18 cellular contexts compared by ENCODE assay signal in genomic region chr7:157384301-157384700, GRCh38. TPM values are rescaled to one million over a fixed set of nuclear protein-coding genes. Genes with fewer than 3 reads are reported as not detected.
A peak's percentile ranks its signal among the peaks of the same experiment; 100 is the strongest.
DNase-seq lines count a peak whose midpoint lies in the region; ATAC-seq, FAIRE-seq and TF ChIP-seq lines count a peak whose summit lies in the region.
"Had no signal": no experiment of that assay in that cellular context is flagged by ENCODE, and none has a peak within 500 bp of the region (broad histone marks: within the 10 kb centered on the region; RNA-seq: fewer than 3 reads in every experiment).

No MANE protein-coding gene starts in this region.

- H3K36me3 Mint-ChIP-seq in WTC11: peaks cover 67% of the 10 kb centered on the region

- peaks cover 66% of the 10 kb centered on the region for H3K4me1 Mint-ChIP-seq in WTC11

- DNase-seq in right lobe of liver (no peak), HepG2 (ENCODE audit: low spot score) (no peak), WTC11 (ENCODE audit: low spot score) (no peak), hepatocyte (ENCODE audit: low spot score) (no peak), stromal cell of bone marrow (ENCODE audit: low read depth) (peak; percentile 11), NCI-H1048 (lab: John Stamatoyannopoulos, UW) (no peak), hepatic stellate cell (ENCODE audit: low spot score) (no peak)
- no peak for DNase-seq in activated CD4-positive, alpha-beta T cell treated with anti-CD3 and anti-CD28 coated beads for 4 hours
- DNase-seq: activated CD4-positive, CD25-positive, alpha-beta regulatory T cell; amniotic stem cell; midbrain; NCI-H446 treated with DMSO at 0.1 percent for 48 hours; OCI-M1; SW 1271 had no signal

- no peaks in the 10 kb centered on the region for H3K9me2 ChIP-seq in hepatocyte (replicated peaks; ENCODE audit: insufficient read depth)

- no peak overlapping the region for H3K27ac ChIP-seq in right lobe of liver
- no peak overlapping the region for H3K27ac ChIP-seq in HepG2 (ENCODE audit: extremely low read length, insufficient read depth, low read length)
- H3K27ac ChIP-seq in hepatocyte: peak overlapping the region; percentile 20
- H3K27ac ChIP-seq: parathyroid adenoma had no signal

- TF ChIP-seq POLR2A in right lobe of liver (IDR thresholded peaks at IDR 0.05) (no peak), HepG2 (IDR thresholded peaks at IDR 0.05; ENCODE audit: insufficient read depth in 1 of 2, low read depth in 2 of 2, low read length in 2 of 2) (no peak)

- peak; percentile 41 to 62 (median 53) for ATAC-seq in right lobe of liver
- no peak for ATAC-seq in HepG2
- peak; percentile 23 for ATAC-seq in WTC11
- ATAC-seq: K562 had no signal

- TF ChIP-seq CTCF in right lobe of liver (IDR thresholded peaks at IDR 0.05) (no peak), HepG2 (CRISPR knock-in tag; IDR thresholded peaks at IDR 0.05) (no peak), WTC11 (IDR thresholded peaks at IDR 0.05) (no peak), hepatocyte (IDR thresholded peaks at IDR 0.05; ENCODE audit: poor library complexity) (no peak)

- 70% methylated on average over 6 of the region's 9 CpGs for WGBS in right lobe of liver (ENCODE audit: insufficient coverage, low coverage, low lambda C conversion rate, missing lambda C conversion rate)
- 93% methylated on average over 6 of the region's 9 CpGs for WGBS in HepG2 (ENCODE audit: low lambda C conversion rate)
- WGBS in hepatocyte (ENCODE audit: low lambda C conversion rate, missing lambda C conversion rate): 61% methylated on average over 9 of the region's 9 CpGs

- no TSS peak for BruUV-seq in HepG2 (replicated peaks; lab: Mats Ljungman, UMichigan)

- in situ Hi-C loops in HepG2 (cut with HindIII; ENCODE audit: extremely low pct_ligation_motif_present, low pct_unique_long_range_greater_than_20kb): no loop called here

- no peak for TF ChIP-seq EP300 in HepG2 (IDR thresholded peaks at IDR 0.05; ENCODE audit: low read depth in 2 of 2, low read length in 2 of 2)
- no peak for TF ChIP-seq EP300 in HepG2 (CRISPR knock-in tag; IDR thresholded peaks at IDR 0.05; ENCODE audit: borderline replicate concordance)

- FAIRE-seq in HepG2 (lab: Jason Lieb, UNC): no peak
- FAIRE-seq: H54, K562 had no signal

- H2AFZ ChIP-seq in HepG2 (ENCODE audit: low read length) (no peak overlapping the region), hepatocyte (no peak overlapping the region)
- H2AFZ ChIP-seq: parathyroid adenoma had no signal

- H3K9me3 ChIP-seq in right lobe of liver: no peaks in the 10 kb centered on the region
- H3K9me3 ChIP-seq in HepG2 (ENCODE audit: low read length): no peaks in the 10 kb centered on the region
- H3K9me3 ChIP-seq in hepatocyte (ENCODE audit: low read depth): no peaks in the 10 kb centered on the region

- H4K20me1 ChIP-seq in HepG2 (ENCODE audit: insufficient read depth, low read length) (peaks cover 11% of the 10 kb centered on the region), hepatocyte (ENCODE audit: insufficient read depth, poor library complexity, severe bottlenecking) (peaks cover 28% of the 10 kb centered on the region)

- H3K4me2 ChIP-seq in HepG2 (ENCODE audit: low read depth, low read length) (no peak overlapping the region), hepatocyte (no peak overlapping the region)

- H3K9ac ChIP-seq in HepG2 (ENCODE audit: insufficient read depth, low read depth, low read length): no peak overlapping the region
- H3K9ac ChIP-seq: parathyroid adenoma had no signal

- POLR2A ChIA-PET in HepG2 (lab: Yijun Ruan, JAX) (no interaction called here), WTC11 (lab: Charles Lee) (no interaction called here)

- H3K27me3 ChIP-seq in right lobe of liver: no peaks in the 10 kb centered on the region
- no peaks in the 10 kb centered on the region for H3K27me3 ChIP-seq in HepG2 (ENCODE audit: control insufficient read depth in 1 of 2, insufficient read depth in 2 of 2, low read length in 2 of 2)
- H3K27me3 ChIP-seq in hepatocyte: no peaks in the 10 kb centered on the region

- H3K36me3 ChIP-seq in right lobe of liver (peaks cover 0 to 37% (median 4%) of the 10 kb centered on the region in 4 donors), HepG2 (replicated peaks in 1 of 2; ENCODE audit: control insufficient read depth in 1 of 2, insufficient read depth in 2 of 2, low read length in 2 of 2) (peaks cover 13 to 76% of the 10 kb centered on the region in 2 experiments), hepatocyte (replicated peaks; ENCODE audit: insufficient read depth, low read depth) (no peaks in the 10 kb centered on the region)

- no peaks in the 10 kb centered on the region for H3K9me3 Mint-ChIP-seq in WTC11

- TF ChIP-seq RAD21 in HepG2 (CRISPR knock-in tag; IDR thresholded peaks at IDR 0.05): no peak

- no peaks in the 10 kb centered on the region for H3K27me3 Mint-ChIP-seq in WTC11 (ENCODE audit: low read depth)
- H3K27me3 Mint-ChIP-seq: B cell had no signal

- H3K79me2 ChIP-seq in HepG2 (ENCODE audit: insufficient read depth, low read length) (peaks cover 12% of the 10 kb centered on the region), hepatocyte (peaks cover 45% of the 10 kb centered on the region)

- CTCF ChIA-PET in HepG2 (lab: Yijun Ruan, JAX; ENCODE audit: low intra/inter-chr PET ratio, low total read pairs) (no interaction called here), WTC11 (lab: Charles Lee) (interaction anchor here (0.8 to 1.4 kb wide), 4 partner anchors 9 to 98 kb away, joined by 3 to 4 read pairs (median 3); no protein-coding TSS in a partner anchor)

- no peak overlapping the region for H3K4me3 ChIP-seq in right lobe of liver
- no peak overlapping the region for H3K4me3 ChIP-seq in HepG2 (replicated peaks in 1 of 3; ENCODE audit: insufficient read depth in 1 of 3, low read depth in 2 of 3, low read length in 3 of 3)
- H3K4me3 ChIP-seq in hepatocyte: no peak overlapping the region
- H3K4me3 ChIP-seq: K562 had no signal

- intact Hi-C loops in right lobe of liver (cut with DNase I) (no loop called here), HepG2 (cut with micrococcal nuclease; ENCODE audit: unreplicated experiment) (no loop called here)

- H3K27ac Mint-ChIP-seq in WTC11: peak overlapping the region; percentile 35
- H3K27ac Mint-ChIP-seq: B cell had no signal

- no peaks in the 10 kb centered on the region for H3K4me1 ChIP-seq in right lobe of liver
- peaks cover 5% of the 10 kb centered on the region; the same call in 1 of the 2 replicates for H3K4me1 ChIP-seq in HepG2 (ENCODE audit: insufficient read depth, low read length)
- peaks cover 8% of the 10 kb centered on the region for H3K4me1 ChIP-seq in hepatocyte (ENCODE audit: insufficient read depth)
- H3K4me1 ChIP-seq: parathyroid adenoma had no signal

- no peak overlapping the region for H3K4me3 Mint-ChIP-seq in WTC11
- H3K4me3 Mint-ChIP-seq: B cell had no signal

TF ChIP-seq in HepG2, 621 proteins besides CTCF, POLR2A, EP300 and RAD21 (continues in another document):
- no peak for TF ChIP-seq BORCS8-MEF2B (CRISPR knock-in tag; IDR thresholded peaks at IDR 0.05)
- TF ChIP-seq PHF20 (CRISPR knock-in tag; IDR thresholded peaks at IDR 0.05): no peak

TF ChIP-seq in WTC11, 78 proteins besides CTCF, POLR2A, EP300 and RAD21 (continues in another document):
- no peak for TF ChIP-seq FOXJ3 (CRISPR knock-in tag; IDR thresholded peaks at IDR 0.05; ENCODE audit: borderline replicate concordance)
- TF ChIP-seq GTF2I (CRISPR knock-in tag; conservative IDR thresholded peaks at IDR 0.05): no peak
- no peak for TF ChIP-seq TEAD4 (CRISPR knock-in tag; IDR thresholded peaks at IDR 0.05)
- no peak for TF ChIP-seq CREB1 (CRISPR knock-in tag; IDR thresholded peaks at IDR 0.05)
- no peak for TF ChIP-seq ZNF396 (CRISPR knock-in tag; IDR thresholded peaks at IDR 0.05; ENCODE audit: borderline replicate concordance)
- TF ChIP-seq USF1 (CRISPR knock-in tag; IDR thresholded peaks at IDR 0.05): no peak
- no peak for TF ChIP-seq ATF3 (CRISPR knock-in tag; conservative IDR thresholded peaks at IDR 0.05)
- no peak for TF ChIP-seq PRRX2 (CRISPR knock-in tag; IDR thresholded peaks at IDR 0.05)
- no peak for TF ChIP-seq CREM (CRISPR knock-in tag; IDR thresholded peaks at IDR 0.05)

RNA-seq across cellular contexts. Expression of gene DNAJB6, which starts 47.5 kb away (rescaled TPM):
- total RNA-seq in right lobe of liver (10 to 100 TPM; 24.5 to 38.0 (median 35.2) TPM), HepG2 (2016; rRNA removed; fragmentation: Illumina TruSeq; extraction: Trizol) (53.9 and 72.9 TPM in 2 replicates), WTC11 (2021) (264 to 288 TPM (median 268 TPM) in 3 replicates), hepatocyte (92.2 and 118 TPM in 2 replicates)
- 51.7 and 58.5 TPM in 2 replicates for total RNA-seq in HepG2 (2016; cell fraction: cytosol; rRNA removed; fragmentation: Illumina TruSeq; extraction: Trizol; ENCODE audit: low read depth)
- total RNA-seq in HepG2 (2016; cell fraction: insoluble cytoplasmic fraction; rRNA removed; fragmentation: Illumina TruSeq; extraction: Trizol): 57.3 and 66.0 TPM in 2 replicates
- 37.1 and 38.2 TPM in 2 replicates for total RNA-seq in HepG2 (2016; cell fraction: membrane; rRNA removed; fragmentation: Illumina TruSeq; extraction: Trizol)
- total RNA-seq in HepG2 (2016; cell fraction: nucleus; rRNA removed; fragmentation: Illumina TruSeq; extraction: Trizol): 31.6 and 33.1 TPM in 2 replicates
- polyA plus RNA-seq in HepG2 (2011; rRNA removed) (27.1 and 29.9 TPM in 2 replicates), hepatocyte (106 and 110 TPM in 2 replicates)
- 14.8 and 23.9 TPM in 2 replicates for polyA plus RNA-seq in HepG2 (2011; cell fraction: cytosol; rRNA removed)
- 22.1 and 25.2 TPM in 2 replicates for polyA plus RNA-seq in HepG2 (2011; cell fraction: nucleus; rRNA removed)
- polyA plus RNA-seq in HepG2 (2012): 61.9 and 67.0 TPM in 2 replicates
- polyA plus RNA-seq in HepG2 (2016; cell fraction: cytosol; fragmentation: Illumina TruSeq; extraction: Trizol; ENCODE audit: low read depth): 15.6 and 19.2 TPM in 2 replicates
- 96.0 and 98.3 TPM in 2 replicates for polyA plus RNA-seq in HepG2 (2016; cell fraction: insoluble cytoplasmic fraction; fragmentation: Illumina TruSeq; extraction: Trizol; ENCODE audit: low read depth)
- 29.1 and 33.0 TPM in 2 replicates for polyA plus RNA-seq in HepG2 (2016; cell fraction: membrane; fragmentation: Illumina TruSeq; extraction: Trizol; ENCODE audit: low read depth)
- 55.8 and 62.6 TPM in 2 replicates for polyA plus RNA-seq in HepG2 (2016; cell fraction: nucleus; fragmentation: Illumina TruSeq; extraction: Trizol; ENCODE audit: insufficient read depth, low read depth)
- polyA minus RNA-seq in HepG2 (2011; rRNA and poly(A)+ RNA removed; ENCODE audit: low replicate concordance): 18.1 and 22.3 TPM in 2 replicates
- 25.6 and 28.2 TPM in 2 replicates for polyA minus RNA-seq in HepG2 (2011; cell fraction: cytosol; rRNA and poly(A)+ RNA removed)
- 43.9 and 51.2 TPM in 2 replicates for polyA minus RNA-seq in HepG2 (2011; cell fraction: nucleus; rRNA and poly(A)+ RNA removed)
